In genomic region chr15:66721954-66722353, GRCh38 we compare ENCODE assay signal across 14 cellular contexts.
"Had no signal": no experiment of that assay in that cellular context is flagged by ENCODE, and none has a peak within 500 bp of the region (broad histone marks: within the 10 kb centered on the region; RNA-seq: fewer than 3 reads in every experiment).

No MANE protein-coding gene starts in this region.

- H3K36me3 ChIP-seq: neural progenitor cell had no signal

- H3K36me3 Mint-ChIP-seq: activated naive CD4-positive, alpha-beta T cell treated with anti-CD3 and anti-CD28 coated beads, Interleukin-2, amount 50 U/mL, for 72 hours had no signal

- H3K9me3 ChIP-seq: heart left ventricle, thyroid gland had no signal

- FAIRE-seq: endometrium, islet of Langerhans had no signal

- H3K9me3 Mint-ChIP-seq: activated naive CD4-positive, alpha-beta T cell treated with anti-CD3 and anti-CD28 coated beads, Interleukin-2, amount 50 U/mL, for 72 hours; activated T-helper 2 cell treated with anti-CD3 and anti-CD28 coated beads, Interferon-gamma antibody, Interleukin-2, Interleukin-4, amounts not matched to agents 10 μg/mL and 5 μg/mL and 100 μg/mL, durations not matched to agents 14 hours and 24 hours and 36 hours; neural progenitor cell had no signal

- DNase-seq: amniotic stem cell, cerebellar nuclear complex, dorsolateral prefrontal cortex, mesenchymal stem cell, T-helper 1 cell had no signal

- H3K4me3 ChIP-seq: dorsolateral prefrontal cortex, heart left ventricle, neural progenitor cell, thyroid gland had no signal

- ATAC-seq: activated naive CD4-positive, alpha-beta T cell treated with anti-CD3 and anti-CD28 coated beads, Interleukin-2, amount 50 U/mL, for 72 hours; heart left ventricle; left lobe of liver had no signal

- H3K27me3 ChIP-seq: brain microvascular endothelial cell, dorsolateral prefrontal cortex, heart left ventricle, neural progenitor cell, thyroid gland had no signal

- H3K27ac ChIP-seq: brain microvascular endothelial cell, heart left ventricle, neural progenitor cell had no signal

- H3K9ac ChIP-seq: neural progenitor cell had no signal

- H3K27ac Mint-ChIP-seq: activated naive CD4-positive, alpha-beta T cell treated with anti-CD3 and anti-CD28 coated beads, Interleukin-2, amount 50 U/mL, for 72 hours; activated T-helper 2 cell treated with anti-CD3 and anti-CD28 coated beads, Interferon-gamma antibody, Interleukin-2, Interleukin-4, amounts not matched to agents 10 μg/mL and 5 μg/mL and 100 μg/mL, durations not matched to agents 14 hours and 24 hours and 36 hours had no signal
